22 cellular contexts compared by ENCODE assay signal in genomic region chr13:43180036-43180660, GRCh38.
DNase-seq lines count a peak whose midpoint lies in the region; ATAC-seq, FAIRE-seq and TF ChIP-seq lines count a peak whose summit lies in the region.
"Had no signal": no experiment of that assay in that cellular context is flagged by ENCODE, and none has a peak within 500 bp of the region (broad histone marks: within the 10 kb centered on the region; RNA-seq: fewer than 3 reads in every experiment).

No MANE protein-coding gene starts in this region.

- no peak overlapping the region for H3K27ac ChIP-seq in esophagus muscularis mucosa (replicated peaks in 1 of 4)
- no peak overlapping the region for H3K27ac ChIP-seq in testis
- H3K27ac ChIP-seq: 22Rv1, BLaER1, C4-2B had no signal

- peaks cover 4% of the 10 kb centered on the region for H3K9me3 Mint-ChIP-seq in activated CD4-positive, alpha-beta T cell treated with anti-CD3 and anti-CD28 coated beads, Interleukin-2, amount 10 ng/mL, durations not matched to agents 24 days and 14 days
- H3K9me3 Mint-ChIP-seq: CD8-positive, alpha-beta T cell had no signal

- no peak for ATAC-seq in GM18867 (IDR thresholded peaks at IDR 0.05; ENCODE audit: unreplicated experiment)
- ATAC-seq: CD8-positive, alpha-beta T cell; HCT116 had no signal

- H3K4me3 ChIP-seq in esophagus muscularis mucosa (no peak overlapping the region), testis (peak overlapping the region in 1 of 2 donors; percentile 8)
- H3K4me3 ChIP-seq: BLaER1, GM23338 had no signal

- TF ChIP-seq EP300 in esophagus muscularis mucosa (IDR thresholded peaks at IDR 0.05): no peak

- H3K27me3 ChIP-seq in esophagus muscularis mucosa (no peaks in the 10 kb centered on the region), testis (no peaks in the 10 kb centered on the region)
- H3K27me3 ChIP-seq: BLaER1 had no signal

- TF ChIP-seq POLR2A in esophagus muscularis mucosa (IDR thresholded peaks at IDR 0.05; ENCODE audit: low read depth) (no peak), testis (IDR thresholded peaks at IDR 0.05) (no peak)

- FAIRE-seq in urothelium cell line (lab: Jason Lieb, UNC): no peak
- FAIRE-seq: A204.1, D721Med, G401.6, GM19239 had no signal

- TF ChIP-seq CTCF in esophagus muscularis mucosa (IDR thresholded peaks at IDR 0.05): no peak
- no peak for TF ChIP-seq CTCF in testis (IDR thresholded peaks at IDR 0.05)

- H3K27ac Mint-ChIP-seq in activated CD4-positive, alpha-beta T cell treated with anti-CD3 and anti-CD28 coated beads, Interleukin-2, amount 10 ng/mL, durations not matched to agents 24 days and 14 days: no peak overlapping the region
- H3K27ac Mint-ChIP-seq: B cell; CD4-positive, CD25-positive, alpha-beta regulatory T cell; CD8-positive, alpha-beta T cell; GM23338; H9 had no signal

- H3K9me3 ChIP-seq in esophagus muscularis mucosa (no peaks in the 10 kb centered on the region), testis (no peaks in the 10 kb centered on the region)

- H3K4me1 Mint-ChIP-seq in activated CD4-positive, alpha-beta T cell treated with anti-CD3 and anti-CD28 coated beads, Interleukin-2, amount 10 ng/mL, durations not matched to agents 24 days and 14 days: no peaks in the 10 kb centered on the region
- H3K4me1 Mint-ChIP-seq: B cell; CD4-positive, CD25-positive, alpha-beta regulatory T cell had no signal

- WGBS in esophagus muscularis mucosa: 96% methylated on average over 8 of the region's 9 CpGs
- 80% methylated on average over 7 to 9 of the region's 9 CpGs for WGBS in testis, 2 donors

- H3K4me1 ChIP-seq in esophagus muscularis mucosa (no peaks in the 10 kb centered on the region), testis (no peaks in the 10 kb centered on the region)
- H3K4me1 ChIP-seq: BLaER1 had no signal

- intact Hi-C loops in activated CD4-positive, alpha-beta T cell treated with anti-CD3 and anti-CD28 coated beads, Interleukin-2, amount 10 ng/mL, durations not matched to agents 24 days and 14 days (cut with micrococcal nuclease): no loop called here
- intact Hi-C loops in esophagus muscularis mucosa (cut with DNase I) (no loop called here), testis (cut with DNase I; ENCODE audit: low total_unique reads) (no loop called here)

- H3K36me3 ChIP-seq in esophagus muscularis mucosa (no peaks in the 10 kb centered on the region), testis (ENCODE audit: low read depth, missing control alignments) (no peaks in the 10 kb centered on the region)
- H3K36me3 ChIP-seq: BLaER1 had no signal

- no peaks in the 10 kb centered on the region for H3K36me3 Mint-ChIP-seq in activated CD4-positive, alpha-beta T cell treated with anti-CD3 and anti-CD28 coated beads, Interleukin-2, amount 10 ng/mL, durations not matched to agents 24 days and 14 days (ENCODE audit: low read depth)
- H3K36me3 Mint-ChIP-seq: CD4-positive, CD25-positive, alpha-beta regulatory T cell; CD8-positive, alpha-beta T cell had no signal

- no peak overlapping the region for H3K4me3 Mint-ChIP-seq in activated CD4-positive, alpha-beta T cell treated with anti-CD3 and anti-CD28 coated beads, Interleukin-2, amount 10 ng/mL, durations not matched to agents 24 days and 14 days
- H3K4me3 Mint-ChIP-seq: B cell; CD4-positive, CD25-positive, alpha-beta regulatory T cell; CD8-positive, alpha-beta T cell; GM23338; H9 had no signal

- H3K27me3 Mint-ChIP-seq in activated CD4-positive, alpha-beta T cell treated with anti-CD3 and anti-CD28 coated beads, Interleukin-2, amount 10 ng/mL, durations not matched to agents 24 days and 14 days: peaks cover 23% of the 10 kb centered on the region

- DNase-seq in activated CD4-positive, alpha-beta T cell treated with anti-CD3 and anti-CD28 coated beads, Interleukin-2, amount 10 ng/mL, durations not matched to agents 24 days and 14 days: peak; percentile 27
- no peak for DNase-seq in activated CD4-positive, alpha-beta T cell treated with anti-CD3 and anti-CD28 coated beads, Interleukin-2, amount 50 U/mL, for 48 hours
- DNase-seq in esophagus muscularis mucosa (ENCODE audit: extremely low spot score): peak; percentile 42
- DNase-seq in testis: peak; percentile 62
- no peak for DNase-seq in urothelium cell line (ENCODE audit: low spot score)
- DNase-seq in DMS53 (lab: John Stamatoyannopoulos, UW): no peak
- DNase-seq: CD4-positive, CD25-positive, alpha-beta regulatory T cell; CD8-positive, alpha-beta T cell; DMS 273 treated with DMSO at 0.1 percent for 48 hours; DND-41 had no signal

Comparison
In these comparisons a context has a peak if more than half of its experiments do, and no peak if none do; other contexts are left out.
1. DNase-seq: peak in activated CD4-positive, alpha-beta T cell treated with anti-CD3 and anti-CD28 coated beads, Interleukin-2, amount 10 ng/mL, durations not matched to agents 24 days and 14 days (single experiment), esophagus muscularis mucosa (single experiment) and testis (single experiment); none in activated CD4-positive, alpha-beta T cell treated with anti-CD3 and anti-CD28 coated beads, Interleukin-2, amount 50 U/mL, for 48 hours (0 of 2), urothelium cell line (single experiment) and DMS53 (single experiment).